Comparison of ENCODE assay signal across 8 cellular contexts in genomic region chr16:73056911-73057310, GRCh38. TPM values are rescaled to one million over a fixed set of nuclear protein-coding genes. Genes with fewer than 3 reads are reported as not detected.
DNase-seq lines count a peak whose midpoint lies in the region; ATAC-seq and TF ChIP-seq lines count a peak whose summit lies in the region.

No MANE protein-coding gene starts in this region.

- peaks cover 53% of the 10 kb centered on the region for H3K36me3 Mint-ChIP-seq in Calu3 (ENCODE audit: insufficient read depth, unreplicated experiment)
- peaks cover 6% of the 10 kb centered on the region for H3K36me3 Mint-ChIP-seq in osteocyte (ENCODE audit: unreplicated experiment)

- CTCF ChIA-PET in Calu3 (lab: Charles Lee): interaction anchor here (0.7 to 1.2 kb wide), 5 partner anchors 12 to 175 kb away, joined by 3 to 5 read pairs (median 3); no protein-coding TSS in a partner anchor

- no peaks in the 10 kb centered on the region for H3K36me3 ChIP-seq in effector memory CD4-positive, alpha-beta T cell (ENCODE audit: control insufficient read depth, insufficient read depth, low read length)

- no peak for ATAC-seq in GM19395 (IDR thresholded peaks at IDR 0.05; ENCODE audit: unreplicated experiment)

- TSS peak; percentile 65 for BruUV-seq in Calu3 (replicated peaks; lab: Mats Ljungman, UMichigan)

- H3K27ac Mint-ChIP-seq in Calu3 (ENCODE audit: unreplicated experiment): peak overlapping the region; percentile 97
- no peak overlapping the region for H3K27ac Mint-ChIP-seq in osteocyte (ENCODE audit: unreplicated experiment)

- intact Hi-C loops in Calu3 (cut with micrococcal nuclease; ENCODE audit: unreplicated experiment): loop anchor here (5.0 to 10.0 kb wide), 2 partner anchors 130 to 392 kb away; no protein-coding TSS in a partner anchor

- DNase-seq in Calu3 (no peak), NCI-H524 treated with DMSO at 0.1 percent for 48 hours (lab: John Stamatoyannopoulos, UW) (peak; percentile 45), osteocyte (ENCODE audit: extremely low spot score, unreplicated experiment) (no peak), AG08395 (ENCODE audit: low spot score) (no peak), pons (ENCODE audit: low spot score) (no peak)
- no peak for DNase-seq in effector memory CD4-positive, alpha-beta T cell
- DNase-seq in effector CD4-positive, alpha-beta T cell: no peak

- no peaks in the 10 kb centered on the region for H3K9me3 ChIP-seq in effector memory CD4-positive, alpha-beta T cell (ENCODE audit: control insufficient read depth, low read length)

- H3K4me3 ChIP-seq in effector memory CD4-positive, alpha-beta T cell (ENCODE audit: insufficient read depth, low read depth, low read length, poor library complexity, severe bottlenecking): peak overlapping the region; percentile 17

- TF ChIP-seq CTCF in Calu3 (IDR thresholded peaks at IDR 0.05; ENCODE audit: unreplicated experiment) (no peak), osteocyte (IDR thresholded peaks at IDR 0.05) (no peak)

- H3K9me3 Mint-ChIP-seq in Calu3 (ENCODE audit: low read depth, unreplicated experiment) (no peaks in the 10 kb centered on the region), osteocyte (ENCODE audit: unreplicated experiment) (no peaks in the 10 kb centered on the region)

- H3K27me3 Mint-ChIP-seq in Calu3 (ENCODE audit: unreplicated experiment): peaks cover 7% of the 10 kb centered on the region
- no peaks in the 10 kb centered on the region for H3K27me3 Mint-ChIP-seq in osteocyte (ENCODE audit: unreplicated experiment)

- peaks cover 20% of the 10 kb centered on the region for H3K4me1 Mint-ChIP-seq in Calu3 (ENCODE audit: low read depth, unreplicated experiment)
- peaks cover 30% of the 10 kb centered on the region for H3K4me1 Mint-ChIP-seq in osteocyte (ENCODE audit: unreplicated experiment)

- no peak overlapping the region for H3K27ac ChIP-seq in effector memory CD4-positive, alpha-beta T cell (ENCODE audit: insufficient read depth, low read length, poor library complexity, severe bottlenecking)

- H3K4me1 ChIP-seq in effector memory CD4-positive, alpha-beta T cell (ENCODE audit: control insufficient read depth, insufficient read depth, low read length, poor library complexity, severe bottlenecking): no peaks in the 10 kb centered on the region

- peaks cover 8% of the 10 kb centered on the region for H3K27me3 ChIP-seq in effector memory CD4-positive, alpha-beta T cell (replicated peaks; ENCODE audit: control insufficient read depth, insufficient read depth, low read length, poor library complexity, severe bottlenecking)

- no peak overlapping the region for H3K4me3 Mint-ChIP-seq in Calu3 (ENCODE audit: low read depth, unreplicated experiment)
- H3K4me3 Mint-ChIP-seq in osteocyte (ENCODE audit: unreplicated experiment): peak overlapping the region; percentile 100

RNA-seq across cellular contexts. Expression of gene ZFHX3, which starts 9.0 kb away (rescaled TPM):
- total RNA-seq in Calu3 (2022) (13.6 and 17.8 TPM in 2 replicates), osteocyte (89.1 and 97.0 TPM in 2 replicates)
